ENCODE assay signal across 19 cellular contexts in genomic region chr10:72220637-72221036, GRCh38. TPM values are rescaled to one million over a fixed set of nuclear protein-coding genes. Genes with fewer than 3 reads are reported as not detected.
DNase-seq lines count a peak whose midpoint lies in the region; ATAC-seq and TF ChIP-seq lines count a peak whose summit lies in the region.
"Had no signal": no experiment of that assay in that cellular context is flagged by ENCODE, and none has a peak within 500 bp of the region (broad histone marks: within the 10 kb centered on the region; RNA-seq: fewer than 3 reads in every experiment).

No MANE protein-coding gene starts in this region.

- ATAC-seq in CD4-positive, CD25-positive, alpha-beta regulatory T cell (ENCODE audit: low read depth in 2 of 2): no peak
- ATAC-seq in activated naive CD8-positive, alpha-beta T cell treated with anti-CD3 and anti-CD28 coated beads, Interleukin-2, amount 10 ng/mL, durations not matched to agents 7 days and 5 days (ENCODE audit: low read depth): no peak
- ATAC-seq in gastrocnemius medialis: no peak
- no peak for ATAC-seq in activated CD8-positive, alpha-beta memory T cell treated with anti-CD3 and anti-CD28 coated beads, Interleukin-2, amount 10 ng/mL, durations not matched to agents 7 days and 5 days
- ATAC-seq in left lobe of liver: no peak
- ATAC-seq: GM23338, left cardiac atrium, SK-N-SH treated with all-trans-retinoic acid at 6 μM for 48 hours had no signal

- TF ChIP-seq CTCF in gastrocnemius medialis (IDR thresholded peaks at IDR 0.05 in 4 of 5, conservative IDR thresholded peaks at IDR 0.05 in 1 of 5): no peak

- peak overlapping the region in 3 of 4 donors; percentile 20 to 71 (median 48) for H3K4me3 Mint-ChIP-seq in CD4-positive, CD25-positive, alpha-beta regulatory T cell
- no peak overlapping the region for H3K4me3 Mint-ChIP-seq in activated naive CD8-positive, alpha-beta T cell treated with anti-CD3 and anti-CD28 coated beads, Interleukin-2, amount 10 ng/mL, durations not matched to agents 7 days and 5 days
- no peak overlapping the region for H3K4me3 Mint-ChIP-seq in activated CD8-positive, alpha-beta memory T cell treated with anti-CD3 and anti-CD28 coated beads, Interleukin-2, amount 10 ng/mL, durations not matched to agents 7 days and 5 days
- H3K4me3 Mint-ChIP-seq: brain, GM23338, memory B cell had no signal

- peaks cover 48% of the 10 kb centered on the region for H3K4me1 ChIP-seq in CD4-positive, CD25-positive, alpha-beta regulatory T cell (ENCODE audit: control insufficient read depth, insufficient read depth, low read length, poor library complexity, severe bottlenecking)
- H3K4me1 ChIP-seq in Karpas-422 (ENCODE audit: low read length) (peaks cover 40% of the 10 kb centered on the region), gastrocnemius medialis (peaks cover 62 to 70% of the 10 kb centered on the region in 2 donors)
- H3K4me1 ChIP-seq: prostate gland had no signal

- H3K9me2 ChIP-seq in Karpas-422 (replicated peaks; ENCODE audit: insufficient read depth, low read length): no peaks in the 10 kb centered on the region

- H2AFZ ChIP-seq in Karpas-422 (ENCODE audit: low read length): no peak overlapping the region
- H2AFZ ChIP-seq: GM23338 had no signal

- peaks cover 57% of the 10 kb centered on the region for H3K79me2 ChIP-seq in Karpas-422 (ENCODE audit: low read length)

- no peak overlapping the region for H3K9ac ChIP-seq in Karpas-422 (ENCODE audit: low read length)

- POLR2A ChIA-PET in activated naive CD8-positive, alpha-beta T cell treated with anti-CD3 and anti-CD28 coated beads, Interleukin-2, amount 10 ng/mL, durations not matched to agents 7 days and 5 days (lab: Charles Lee): interaction anchor here (0.7 to 4.3 kb wide), 2 partner anchors 136 to 219 kb away, joined by 6 to 12 read pairs; no protein-coding TSS in a partner anchor

- H4K20me1 ChIP-seq in Karpas-422 (ENCODE audit: insufficient read depth, low read depth, low read length): peaks cover 5% of the 10 kb centered on the region; the same call in 1 of the 2 replicates

- H3K4me3 ChIP-seq in CD4-positive, CD25-positive, alpha-beta regulatory T cell (ENCODE audit: low read depth, low read length): no peak overlapping the region
- H3K4me3 ChIP-seq in Karpas-422 (ENCODE audit: low read length) (no peak overlapping the region), gastrocnemius medialis (no peak overlapping the region)
- H3K4me3 ChIP-seq: GM23338, prostate gland, testis had no signal

- peaks cover 23% of the 10 kb centered on the region for H3K36me3 Mint-ChIP-seq in CD4-positive, CD25-positive, alpha-beta regulatory T cell
- H3K36me3 Mint-ChIP-seq in activated naive CD8-positive, alpha-beta T cell treated with anti-CD3 and anti-CD28 coated beads, Interleukin-2, amount 10 ng/mL, durations not matched to agents 7 days and 5 days: peaks cover 18% of the 10 kb centered on the region
- peaks cover 30% of the 10 kb centered on the region for H3K36me3 Mint-ChIP-seq in activated CD8-positive, alpha-beta memory T cell treated with anti-CD3 and anti-CD28 coated beads, Interleukin-2, amount 10 ng/mL, durations not matched to agents 7 days and 5 days

- peaks cover 23 to 68% (median 35%) of the 10 kb centered on the region in 4 donors for H3K4me1 Mint-ChIP-seq in CD4-positive, CD25-positive, alpha-beta regulatory T cell
- peaks cover 40% of the 10 kb centered on the region for H3K4me1 Mint-ChIP-seq in activated naive CD8-positive, alpha-beta T cell treated with anti-CD3 and anti-CD28 coated beads, Interleukin-2, amount 10 ng/mL, durations not matched to agents 7 days and 5 days
- H3K4me1 Mint-ChIP-seq in activated CD8-positive, alpha-beta memory T cell treated with anti-CD3 and anti-CD28 coated beads, Interleukin-2, amount 10 ng/mL, durations not matched to agents 7 days and 5 days: peaks cover 47% of the 10 kb centered on the region

- no peaks in the 10 kb centered on the region for H3K9me3 ChIP-seq in CD4-positive, CD25-positive, alpha-beta regulatory T cell (ENCODE audit: control insufficient read depth in 2 of 2, low read length in 2 of 2)
- H3K9me3 ChIP-seq in Karpas-422 (ENCODE audit: low read length): no peaks in the 10 kb centered on the region
- no peaks in the 10 kb centered on the region for H3K9me3 ChIP-seq in gastrocnemius medialis
- H3K9me3 ChIP-seq: prostate gland, testis had no signal

- H3K27me3 Mint-ChIP-seq in CD4-positive, CD25-positive, alpha-beta regulatory T cell: no peaks in the 10 kb centered on the region
- no peaks in the 10 kb centered on the region for H3K27me3 Mint-ChIP-seq in activated naive CD8-positive, alpha-beta T cell treated with anti-CD3 and anti-CD28 coated beads, Interleukin-2, amount 10 ng/mL, durations not matched to agents 7 days and 5 days
- H3K27me3 Mint-ChIP-seq in activated CD8-positive, alpha-beta memory T cell treated with anti-CD3 and anti-CD28 coated beads, Interleukin-2, amount 10 ng/mL, durations not matched to agents 7 days and 5 days: no peaks in the 10 kb centered on the region
- H3K27me3 Mint-ChIP-seq: brain, memory B cell had no signal

- peak overlapping the region; percentile 14 for H3K27ac ChIP-seq in CD4-positive, CD25-positive, alpha-beta regulatory T cell (ENCODE audit: insufficient read depth, low read length, poor library complexity, severe bottlenecking)
- H3K27ac ChIP-seq in Karpas-422 (ENCODE audit: low read length) (no peak overlapping the region), gastrocnemius medialis (peak overlapping the region; percentile 94 to 99 (median 98))
- H3K27ac ChIP-seq: testis had no signal

- H3K36me3 ChIP-seq in CD4-positive, CD25-positive, alpha-beta regulatory T cell (ENCODE audit: control insufficient read depth, insufficient read depth, low read length): peaks cover 20% of the 10 kb centered on the region
- H3K36me3 ChIP-seq in Karpas-422 (ENCODE audit: insufficient read depth, low read length) (peaks cover 11% of the 10 kb centered on the region; the same call in 1 of the 2 replicates), gastrocnemius medialis (peaks cover 0 to 5% of the 10 kb centered on the region in 2 donors)
- H3K36me3 ChIP-seq: prostate gland had no signal

- H3K9me3 Mint-ChIP-seq in CD4-positive, CD25-positive, alpha-beta regulatory T cell: no peaks in the 10 kb centered on the region
- H3K9me3 Mint-ChIP-seq in activated naive CD8-positive, alpha-beta T cell treated with anti-CD3 and anti-CD28 coated beads, Interleukin-2, amount 10 ng/mL, durations not matched to agents 7 days and 5 days: no peaks in the 10 kb centered on the region
- no peaks in the 10 kb centered on the region for H3K9me3 Mint-ChIP-seq in activated CD8-positive, alpha-beta memory T cell treated with anti-CD3 and anti-CD28 coated beads, Interleukin-2, amount 10 ng/mL, durations not matched to agents 7 days and 5 days (ENCODE audit: low read depth)
- H3K9me3 Mint-ChIP-seq: GM23338, memory B cell had no signal

- CTCF ChIA-PET in activated CD8-positive, alpha-beta memory T cell treated with anti-CD3 and anti-CD28 coated beads, Interleukin-2, amount 10 ng/mL, durations not matched to agents 7 days and 5 days (lab: Charles Lee): interaction anchor here (1.2 to 12.8 kb wide), 6 partner anchors 9 to 171 kb away, joined by 3 to 127 read pairs (median 7); no protein-coding TSS in a partner anchor

- intact Hi-C loops in gastrocnemius medialis (cut with DNase I; ENCODE audit: low total_unique reads): loop anchor here (5.0 kb wide), 1 partner anchor 88 kb away; no protein-coding TSS in a partner anchor

- H3K27ac Mint-ChIP-seq in CD4-positive, CD25-positive, alpha-beta regulatory T cell: peak overlapping the region in 2 of 3 donors; percentile 31 to 71
- H3K27ac Mint-ChIP-seq in activated naive CD8-positive, alpha-beta T cell treated with anti-CD3 and anti-CD28 coated beads, Interleukin-2, amount 10 ng/mL, durations not matched to agents 7 days and 5 days: peak overlapping the region; percentile 9
- no peak overlapping the region for H3K27ac Mint-ChIP-seq in activated CD8-positive, alpha-beta memory T cell treated with anti-CD3 and anti-CD28 coated beads, Interleukin-2, amount 10 ng/mL, durations not matched to agents 7 days and 5 days
- H3K27ac Mint-ChIP-seq: GM23338 had no signal

- in situ Hi-C loops in gastrocnemius medialis (cut with MboI; ENCODE audit: low sequenced_read_pairs in 4 of 4): loop anchor here in 2 of 4 donors (10.0 to 25.0 kb wide), 2 partner anchors 54 to 117 kb away; partner anchors contain the start of gene DDIT4 (in 1 of the 2)

- H3K27me3 ChIP-seq in CD4-positive, CD25-positive, alpha-beta regulatory T cell (ENCODE audit: control insufficient read depth, insufficient read depth, low read length): no peaks in the 10 kb centered on the region
- H3K27me3 ChIP-seq in Karpas-422 (ENCODE audit: low read length): no peaks in the 10 kb centered on the region
- no peaks in the 10 kb centered on the region for H3K27me3 ChIP-seq in gastrocnemius medialis
- H3K27me3 ChIP-seq: testis had no signal

- H3K4me2 ChIP-seq in Karpas-422 (ENCODE audit: low read depth, low read length, poor library complexity, severe bottlenecking): no peak overlapping the region
- H3K4me2 ChIP-seq: GM23338 had no signal

- no peak for DNase-seq in CD4-positive, CD25-positive, alpha-beta regulatory T cell
- DNase-seq in Karpas-422 (peak; percentile 36), gastrocnemius medialis (no peak), SIG-M5 (lab: John Stamatoyannopoulos, UW) (no peak), left lobe of liver (ENCODE audit: low spot score) (no peak)
- DNase-seq in activated naive CD8-positive, alpha-beta T cell treated with anti-CD3 and anti-CD28 coated beads, Interleukin-2, amount 10 ng/mL, durations not matched to agents 7 days and 5 days: no peak
- DNase-seq in activated CD8-positive, alpha-beta memory T cell treated with anti-CD3 and anti-CD28 coated beads, Interleukin-2, amount 10 ng/mL, durations not matched to agents 7 days and 5 days: no peak
- DNase-seq: effector CD4-positive, alpha-beta T cell; foreskin fibroblast; left cardiac atrium; NCI-H2029 treated with DMSO at 0.1 percent for 48 hours; NCI-H82; stimulated activated CD4-positive, alpha-beta T cell treated with anti-CD3 and anti-CD28 coated beads, Interleukin-1b, Interleukin-23, amount 100 ng/mL, for 48 hours; testis had no signal

- no peak for TF ChIP-seq POLR2A in gastrocnemius medialis (IDR thresholded peaks at IDR 0.05)

RNA-seq across cellular contexts. Expression of gene ASCC1, which starts 4.6 kb away (rescaled TPM):
- total RNA-seq in CD4-positive, CD25-positive, alpha-beta regulatory T cell: 25.2 TPM
- 10 to 100 TPM; 20.5 to 28.8 (median 27.2) TPM for polyA plus RNA-seq in CD4-positive, CD25-positive, alpha-beta regulatory T cell
- total RNA-seq in Karpas-422 (2014; rRNA removed; shearing (Covaris generic); ENCODE audit: low replicate concordance): 26.0 and 27.8 TPM in 2 replicates
- total RNA-seq in activated naive CD8-positive, alpha-beta T cell treated with anti-CD3 and anti-CD28 coated beads, Interleukin-2, amount 10 ng/mL, durations not matched to agents 7 days and 5 days: 10 to 100 TPM; 28.5 to 34.4 TPM
- total RNA-seq in gastrocnemius medialis (10 to 100 TPM; 26.1 to 31.1 (median 29.6) TPM), left lobe of liver (27.9 TPM)
- 10 to 100 TPM; 34.9 to 36.8 TPM for total RNA-seq in activated CD8-positive, alpha-beta memory T cell treated with anti-CD3 and anti-CD28 coated beads, Interleukin-2, amount 10 ng/mL, durations not matched to agents 7 days and 5 days

RNA-seq across cellular contexts. Expression of gene ANAPC16, which starts 4.8 kb away (rescaled TPM):
- total RNA-seq in CD4-positive, CD25-positive, alpha-beta regulatory T cell: 86.6 TPM
- polyA plus RNA-seq in CD4-positive, CD25-positive, alpha-beta regulatory T cell: 100 to 1,000 TPM; 282 to 361 (median 288) TPM
- 90.4 and 129 TPM in 2 replicates for total RNA-seq in Karpas-422 (2014; rRNA removed; shearing (Covaris generic); ENCODE audit: low replicate concordance)
- 10 to 100 TPM; 89.2 to 89.8 TPM for total RNA-seq in activated naive CD8-positive, alpha-beta T cell treated with anti-CD3 and anti-CD28 coated beads, Interleukin-2, amount 10 ng/mL, durations not matched to agents 7 days and 5 days
- total RNA-seq in gastrocnemius medialis: 100 to 1,000 TPM in 2 of 4 donors, 10 to 100 TPM in 2; 70.9 to 168 (median 105) TPM
- 10 to 100 TPM; 61.4 to 67.6 TPM for total RNA-seq in activated CD8-positive, alpha-beta memory T cell treated with anti-CD3 and anti-CD28 coated beads, Interleukin-2, amount 10 ng/mL, durations not matched to agents 7 days and 5 days
- total RNA-seq in left lobe of liver: 66.8 TPM

RNA-seq across cellular contexts. Expression of gene DDIT4, which starts 53.1 kb away (rescaled TPM):
- 403 TPM for total RNA-seq in CD4-positive, CD25-positive, alpha-beta regulatory T cell
- 100 to 1,000 TPM in 1 of 4 donors, 10 to 100 TPM in 3; 62.1 to 123 (median 76.6) TPM for polyA plus RNA-seq in CD4-positive, CD25-positive, alpha-beta regulatory T cell
- total RNA-seq in Karpas-422 (2014; rRNA removed; shearing (Covaris generic); ENCODE audit: low replicate concordance): 331 and 583 TPM in 2 replicates
- 100 to 1,000 TPM; 150 to 159 TPM for total RNA-seq in activated naive CD8-positive, alpha-beta T cell treated with anti-CD3 and anti-CD28 coated beads, Interleukin-2, amount 10 ng/mL, durations not matched to agents 7 days and 5 days
- total RNA-seq in gastrocnemius medialis (100 to 1,000 TPM; 296 to 667 (median 319) TPM), left lobe of liver (162 TPM)
- 100 to 1,000 TPM; 291 to 293 TPM for total RNA-seq in activated CD8-positive, alpha-beta memory T cell treated with anti-CD3 and anti-CD28 coated beads, Interleukin-2, amount 10 ng/mL, durations not matched to agents 7 days and 5 days

Comparison
In these comparisons a context has a peak if more than half of its experiments do, and no peak if none do; other contexts are left out.
1. H3K4me3 Mint-ChIP-seq: peak in CD4-positive, CD25-positive, alpha-beta regulatory T cell (3 of 4); none in activated naive CD8-positive, alpha-beta T cell treated with anti-CD3 and anti-CD28 coated beads, Interleukin-2, amount 10 ng/mL, durations not matched to agents 7 days and 5 days (single experiment) and activated CD8-positive, alpha-beta memory T cell treated with anti-CD3 and anti-CD28 coated beads, Interleukin-2, amount 10 ng/mL, durations not matched to agents 7 days and 5 days (single experiment).